ENCODE assay signal across 22 cellular contexts in genomic region chr17:39761861-39762496, GRCh38. TPM values are rescaled to one million over a fixed set of nuclear protein-coding genes. Genes with fewer than 3 reads are reported as not detected.
A peak's percentile ranks its signal among the peaks of the same experiment; 100 is the strongest.
DNase-seq lines count a peak whose midpoint lies in the region; ATAC-seq and TF ChIP-seq lines count a peak whose summit lies in the region.
"Had no signal": no experiment of that assay in that cellular context is flagged by ENCODE, and none has a peak within 500 bp of the region (broad histone marks: within the 10 kb centered on the region; RNA-seq: fewer than 3 reads in every experiment).

No MANE protein-coding gene starts in this region.

- no peak overlapping the region for H3K4me2 ChIP-seq in MM.1S (ENCODE audit: low read depth, low read length)

- H3K27ac ChIP-seq in MM.1S (ENCODE audit: low read length) (0 out of 2 replicates have a peak overlapping the region, but pooled peaks have one; percentile 6), coronary artery (no peak overlapping the region), stomach (no peak overlapping the region)
- H3K27ac ChIP-seq: gastroesophageal sphincter, HL-60, thoracic aorta had no signal

- H2AFZ ChIP-seq in MM.1S (ENCODE audit: low read length) = no peak overlapping the region

- H3K4me3 Mint-ChIP-seq in stimulated activated memory B cell treated with anti-CD40 and anti-IgM and Interleukin-4, amounts not matched to agents 10 μg/mL and 1 μg/mL and 100 μg/mL, for 72 hours = no peak overlapping the region
- no peak overlapping the region for H3K4me3 Mint-ChIP-seq in progenitor cell of endocrine pancreas (ENCODE audit: low read depth)
- H3K4me3 Mint-ChIP-seq: activated CD4-positive, alpha-beta T cell treated with anti-CD3 and anti-CD28 coated beads, Interleukin-2, amount 10 ng/mL, durations not matched to agents 7 days and 5 days; CD14-positive monocyte had no signal

- TF ChIP-seq POLR2A in stomach (IDR thresholded peaks at IDR 0.05) = no peak

- DNase-seq in activated T-cell treated with anti-CD3 and anti-CD28 coated beads, Interleukin-2, amount 50 U/mL, for 48 hours = peak; percentile 46 to 55
- no peak for DNase-seq in activated T-cell treated with anti-CD3 and anti-CD28 coated beads, Interleukin-2, amount 50 U/mL, for 1 hour
- DNase-seq in MM.1S = no peak
- peak; percentile 43 for DNase-seq in coronary artery (ENCODE audit: low spot score)
- no peak for DNase-seq in stomach
- DNase-seq in progenitor cell of endocrine pancreas (ENCODE audit: low spot score, unreplicated experiment) = no peak
- DNase-seq: activated CD4-positive, alpha-beta T cell treated with anti-CD3 and anti-CD28 coated beads, Interleukin-2, amount 10 ng/mL, durations not matched to agents 7 days and 5 days; central memory CD4-positive, alpha-beta T cell; DMS53; left cardiac atrium; NCI-H2029; NCI-H446; small intestine; stimulated activated CD4-positive, alpha-beta T cell treated with anti-CD3 and anti-CD28 coated beads, Interleukin-4, amount 100 ng/mL, for 24 hours had no signal

- peak overlapping the region; percentile 8 for H3K27ac Mint-ChIP-seq in stimulated activated memory B cell treated with anti-CD40 and anti-IgM and Interleukin-4, amounts not matched to agents 10 μg/mL and 1 μg/mL and 100 μg/mL, for 72 hours
- no peak overlapping the region for H3K27ac Mint-ChIP-seq in progenitor cell of endocrine pancreas
- H3K27ac Mint-ChIP-seq: activated CD4-positive, alpha-beta T cell treated with anti-CD3 and anti-CD28 coated beads, Interleukin-2, amount 10 ng/mL, durations not matched to agents 7 days and 5 days; CD14-positive monocyte had no signal

- no peak overlapping the region for H3K9ac ChIP-seq in MM.1S (ENCODE audit: low read length)

- no peaks in the 10 kb centered on the region for H3K27me3 Mint-ChIP-seq in stimulated activated memory B cell treated with anti-CD40 and anti-IgM and Interleukin-4, amounts not matched to agents 10 μg/mL and 1 μg/mL and 100 μg/mL, for 72 hours
- H3K27me3 Mint-ChIP-seq in progenitor cell of endocrine pancreas = peaks cover 61% of the 10 kb centered on the region
- H3K27me3 Mint-ChIP-seq: activated CD4-positive, alpha-beta T cell treated with anti-CD3 and anti-CD28 coated beads, Interleukin-2, amount 10 ng/mL, durations not matched to agents 7 days and 5 days had no signal

- H4K20me1 ChIP-seq in MM.1S (ENCODE audit: insufficient read depth, low read length) = no peaks in the 10 kb centered on the region

- H3K9me2 ChIP-seq in MM.1S (replicated peaks; ENCODE audit: insufficient read depth, low read length) = no peaks in the 10 kb centered on the region

- no peaks in the 10 kb centered on the region for H3K9me3 Mint-ChIP-seq in stimulated activated memory B cell treated with anti-CD40 and anti-IgM and Interleukin-4, amounts not matched to agents 10 μg/mL and 1 μg/mL and 100 μg/mL, for 72 hours
- H3K9me3 Mint-ChIP-seq in progenitor cell of endocrine pancreas (ENCODE audit: low read depth) = no peaks in the 10 kb centered on the region

- no peak for TF ChIP-seq EP300 in stomach (IDR thresholded peaks at IDR 0.05)

- H3K9me3 ChIP-seq in MM.1S (replicated peaks; ENCODE audit: insufficient read depth, low read length) (no peaks in the 10 kb centered on the region), stomach (no peaks in the 10 kb centered on the region)
- H3K9me3 ChIP-seq: gastroesophageal sphincter, thoracic aorta had no signal

- WGBS in stomach, 5 donors = 89 to 98% (median 92%) methylated on average over 10 of the region's 10 CpGs

- H3K4me1 ChIP-seq in MM.1S (ENCODE audit: low read length) = peaks cover 45% of the 10 kb centered on the region
- no peaks in the 10 kb centered on the region for H3K4me1 ChIP-seq in stomach
- H3K4me1 ChIP-seq: gastroesophageal sphincter had no signal

- TF ChIP-seq CTCF in MM.1S (IDR thresholded peaks at IDR 0.05; ENCODE audit: low read length) (no peak), coronary artery (IDR thresholded peaks at IDR 0.05) (no peak), stomach (IDR thresholded peaks at IDR 0.05) (no peak), progenitor cell of endocrine pancreas (IDR thresholded peaks at IDR 0.05; ENCODE audit: unreplicated experiment) (no peak)

- H3F3A ChIP-seq in MM.1S (ENCODE audit: insufficient read depth, low read length) = peaks cover 39% of the 10 kb centered on the region

- peaks cover 67% of the 10 kb centered on the region for H3K4me1 Mint-ChIP-seq in stimulated activated memory B cell treated with anti-CD40 and anti-IgM and Interleukin-4, amounts not matched to agents 10 μg/mL and 1 μg/mL and 100 μg/mL, for 72 hours
- no peaks in the 10 kb centered on the region for H3K4me1 Mint-ChIP-seq in progenitor cell of endocrine pancreas (ENCODE audit: low read depth)

- H3K27me3 ChIP-seq in MM.1S (replicated peaks; ENCODE audit: insufficient read depth, low read length) (no peaks in the 10 kb centered on the region), stomach (peaks cover 0 to 28% (median 0%) of the 10 kb centered on the region in 3 donors)

- H3K36me3 Mint-ChIP-seq in stimulated activated memory B cell treated with anti-CD40 and anti-IgM and Interleukin-4, amounts not matched to agents 10 μg/mL and 1 μg/mL and 100 μg/mL, for 72 hours = peaks cover 45% of the 10 kb centered on the region
- H3K36me3 Mint-ChIP-seq in progenitor cell of endocrine pancreas (ENCODE audit: insufficient read depth) = no peaks in the 10 kb centered on the region
- H3K36me3 Mint-ChIP-seq: CD14-positive monocyte had no signal

- H3K36me3 ChIP-seq in MM.1S (replicated peaks; ENCODE audit: insufficient read depth, low read length) (peaks cover 28% of the 10 kb centered on the region), stomach (no peaks in the 10 kb centered on the region)
- H3K36me3 ChIP-seq: gastroesophageal sphincter, thoracic aorta had no signal

- H3K79me2 ChIP-seq in MM.1S (ENCODE audit: low read length) = peaks cover 79% of the 10 kb centered on the region

- no peak for ATAC-seq in stimulated activated memory B cell treated with anti-CD40 and anti-IgM and Interleukin-4, amounts not matched to agents 10 μg/mL and 1 μg/mL and 100 μg/mL, for 72 hours
- ATAC-seq in SK-N-SH treated with all-trans-retinoic acid at 6 μM for 48 hours = no peak
- ATAC-seq: esophagus mucosa, gastroesophageal sphincter, left cardiac atrium had no signal

- H3K4me3 ChIP-seq in MM.1S (ENCODE audit: low read length) = no peak overlapping the region
- H3K4me3 ChIP-seq in coronary artery = no peak overlapping the region
- H3K4me3 ChIP-seq in stomach = no peak overlapping the region
- H3K4me3 ChIP-seq: gastroesophageal sphincter, thoracic aorta had no signal

- intact Hi-C loops in stomach (cut with DNase I; ENCODE audit: low total_unique reads) = no loop called here

TF ChIP-seq in SK-N-SH treated with all-trans-retinoic acid at 6 μM for 48 hours, 23 proteins besides CTCF, POLR2A, EP300 and RAD21 (continues in another document):
- no peak for TF ChIP-seq ZFP3 (CRISPR knock-in tag; IDR thresholded peaks at IDR 0.05)
- no peak for TF ChIP-seq RARB (CRISPR knock-in tag; IDR thresholded peaks at IDR 0.05)
- TF ChIP-seq POU6F1 (CRISPR knock-in tag; IDR thresholded peaks at IDR 0.05; ENCODE audit: borderline replicate concordance, low read depth) = no peak
- TF ChIP-seq GLIS3 (CRISPR knock-in tag; IDR thresholded peaks at IDR 0.05) = no peak
- no peak for TF ChIP-seq PATZ1 (CRISPR knock-in tag; IDR thresholded peaks at IDR 0.05; ENCODE audit: borderline replicate concordance)
- TF ChIP-seq CSDC2 (CRISPR knock-in tag; IDR thresholded peaks at IDR 0.05) = no peak
- no peak for TF ChIP-seq ZNF565 (CRISPR knock-in tag; conservative IDR thresholded peaks at IDR 0.05; ENCODE audit: low read depth)
- TF ChIP-seq ESRRG (CRISPR knock-in tag; IDR thresholded peaks at IDR 0.05) = no peak
- no peak for TF ChIP-seq ZNF8 (CRISPR knock-in tag; IDR thresholded peaks at IDR 0.05)
- TF ChIP-seq TOX (CRISPR knock-in tag; IDR thresholded peaks at IDR 0.05; ENCODE audit: borderline replicate concordance) = no peak
- no peak for TF ChIP-seq OSR1 (CRISPR knock-in tag; IDR thresholded peaks at IDR 0.05)
- TF ChIP-seq ARNTL (CRISPR knock-in tag; IDR thresholded peaks at IDR 0.05; ENCODE audit: borderline replicate concordance, low read depth) = no peak

RNA-seq across cellular contexts. Expression of gene GRB7, which starts 24.2 kb away (rescaled TPM):
- 10 to 100 TPM in 3 of 5 donors, 1 to 10 TPM in 2; 2.3 to 43.9 (median 31.2) TPM for total RNA-seq in stomach
- polyA plus RNA-seq in stomach = 10 to 100 TPM in 2 of 3 donors, 1 to 10 TPM in 1; 9.5 to 34.7 (median 14.7) TPM
- 28.8 and 29.9 TPM in 2 replicates for total RNA-seq in progenitor cell of endocrine pancreas
- polyA plus RNA-seq: CD14-positive monocyte, neural cell had no signal

RNA-seq across cellular contexts. Expression of gene MIEN1, which starts 31.6 kb away (rescaled TPM):
- 100 to 1,000 TPM in 2 of 5 donors, 10 to 100 TPM in 2, 1 to 10 TPM in 1; 9.3 to 312 (median 25.9) TPM for total RNA-seq in stomach
- 100 to 1,000 TPM; 106 to 134 (median 132) TPM for polyA plus RNA-seq in stomach
- 43.4 and 48.0 TPM in 2 replicates for total RNA-seq in progenitor cell of endocrine pancreas

Comparison
In these comparisons a context has a peak if more than half of its experiments do, and no peak if none do; other contexts are left out.
1. DNase-seq: peak in activated T-cell treated with anti-CD3 and anti-CD28 coated beads, Interleukin-2, amount 50 U/mL, for 48 hours (2 of 2) and coronary artery (single experiment); none in activated T-cell treated with anti-CD3 and anti-CD28 coated beads, Interleukin-2, amount 50 U/mL, for 1 hour (single experiment), MM.1S (single experiment), stomach (single experiment) and progenitor cell of endocrine pancreas (single experiment).